5 cellular contexts compared by ENCODE assay signal in genomic region chr7:71942115-71942514, GRCh38.
"Had no signal": no experiment of that assay in that cellular context is flagged by ENCODE, and none has a peak within 500 bp of the region (broad histone marks: within the 10 kb centered on the region; RNA-seq: fewer than 3 reads in every experiment).

No MANE protein-coding gene starts in this region.

- DNase-seq: GOT3, H9, HCEC 1CT, IMR-90 had no signal

- ATAC-seq: K562 had no signal

- H3K4me3 Mint-ChIP-seq: H9 had no signal

- H3K27ac Mint-ChIP-seq: H9 had no signal

- H3K4me3 ChIP-seq: K562 had no signal
